In the genomic region with DNA sequence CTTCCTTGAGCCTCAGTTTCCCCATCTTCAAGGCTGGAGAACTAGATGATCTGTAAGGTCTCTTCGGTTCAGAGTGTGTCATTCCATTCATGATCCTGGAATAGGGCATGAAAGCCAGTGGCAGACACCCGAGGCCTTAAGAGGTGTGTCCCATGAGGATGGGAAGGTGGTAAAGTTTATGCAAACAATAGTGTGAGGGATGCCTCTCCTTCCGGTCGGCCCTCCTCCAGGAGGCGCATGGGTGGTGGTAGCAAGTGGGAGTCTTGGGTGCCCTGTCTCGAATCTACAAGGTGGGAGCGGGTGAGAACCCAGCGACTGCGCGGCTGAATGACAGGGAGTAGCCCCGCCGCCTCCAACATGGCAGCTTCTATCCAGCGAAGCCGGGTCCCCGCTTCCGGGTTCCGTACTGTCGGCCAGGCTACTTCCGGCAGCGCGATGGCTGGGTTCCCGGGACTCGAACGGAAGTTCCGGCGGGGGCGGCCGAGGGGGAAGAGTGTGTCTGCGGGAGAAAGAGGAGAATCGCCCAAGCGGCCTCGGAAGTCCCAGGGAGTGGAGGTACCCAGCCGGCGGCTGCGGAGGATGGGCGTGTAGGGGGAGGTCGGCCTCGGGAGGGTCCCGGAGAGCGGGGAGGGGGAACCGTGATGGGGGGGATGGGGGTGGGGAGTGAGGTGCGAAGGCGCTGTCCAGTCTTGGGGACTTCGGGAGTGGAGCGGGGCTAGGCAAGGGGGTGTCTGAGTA, we compare ENCODE assay signal across 8 cellular contexts. TPM values are rescaled to one million over a fixed set of nuclear protein-coding genes. Genes with fewer than 3 reads are reported as not detected.
DNase-seq lines count a peak whose midpoint lies in the region; ATAC-seq and TF ChIP-seq lines count a peak whose summit lies in the region.

A gene (plus strand): TSS at position 450 of the 738 bp plus-strand sequence. CDS start 1,538 bp downstream, outside the sequence.

- TF ChIP-seq CTCF in foreskin fibroblast (IDR thresholded peaks at IDR 0.05; ENCODE audit: low read depth, low read length) = no peak
- TF ChIP-seq CTCF in neural progenitor cell (IDR thresholded peaks at IDR 0.05) = no peak

- H3K4me1 ChIP-seq in SJSA1 (replicated peaks) (peaks cover 27% of the 10 kb centered on the region), neural progenitor cell (peaks cover 3% of the 10 kb centered on the region), stomach smooth muscle (ENCODE audit: control insufficient read depth, insufficient read depth, low read length) (peaks cover 30% of the 10 kb centered on the region)

- H3K4me2 ChIP-seq in neural progenitor cell = peak within 1 kb of the TSS; percentile 100

- H3K9ac ChIP-seq in neural progenitor cell = peak within 1 kb of the TSS; percentile 78
- peak within 1 kb of the TSS; percentile 83 to 85 for H3K9ac ChIP-seq in stomach smooth muscle (ENCODE audit: low read length in 2 of 2)

- H4K20me1 ChIP-seq in neural progenitor cell (ENCODE audit: low read depth) = no peaks in the 10 kb centered on the region

- peak within 1 kb of the TSS; percentile 60 for H3K4me3 ChIP-seq in SJSA1
- peak within 1 kb of the TSS; percentile 79 to 97 for H3K4me3 ChIP-seq in foreskin fibroblast (ENCODE audit: low read depth in 1 of 2, low read length in 2 of 2)
- peak within 1 kb of the TSS; percentile 97 for H3K4me3 ChIP-seq in neural progenitor cell
- peak within 1 kb of the TSS; percentile 69 to 93 for H3K4me3 ChIP-seq in stomach smooth muscle (ENCODE audit: low read length in 2 of 2)

- peak; percentile 74 for ATAC-seq in GM21786 (IDR thresholded peaks at IDR 0.05; ENCODE audit: unreplicated experiment)

- DNase-seq in DMS79 treated with DMSO at 0.1 percent for 48 hours (lab: John Stamatoyannopoulos, UW) (peak; percentile 83), LoVo (ENCODE audit: low spot score) (peak; percentile 91), SJSA1 (ENCODE audit: low read depth in 1 of 2, low spot score in 2 of 2) (peak; percentile 87 to 94), foreskin fibroblast (peak; percentile 90 to 97), neural progenitor cell (ENCODE audit: low spot score) (peak; percentile 92)
- DNase-seq in activated gamma-delta T cell treated with anti-CD3 and anti-CD28 coated beads, Interleukin-2, amount 50 U/mL, for 16 hours (ENCODE audit: low read depth) = peak; percentile 71

- H3K9me3 ChIP-seq in SJSA1 (replicated peaks) (0 out of 2 replicates have a peak, but pooled peaks cover 2% of the 10 kb centered on the region), neural progenitor cell (ENCODE audit: low read depth) (no peaks in the 10 kb centered on the region), stomach smooth muscle (ENCODE audit: control insufficient read depth in 2 of 2, low read length in 2 of 2) (no peaks in the 10 kb centered on the region)

- H3K4me1 Mint-ChIP-seq in neural progenitor cell = peaks cover 15% of the 10 kb centered on the region

- H2AFZ ChIP-seq in neural progenitor cell (replicated peaks) = no peak within 1 kb of the TSS

- H3K4me3 Mint-ChIP-seq in neural progenitor cell = peak within 1 kb of the TSS; percentile 94

- H3K9me3 Mint-ChIP-seq in neural progenitor cell = no peaks in the 10 kb centered on the region

- no peaks in the 10 kb centered on the region for H3K27me3 ChIP-seq in SJSA1 (replicated peaks)
- no peaks in the 10 kb centered on the region for H3K27me3 ChIP-seq in neural progenitor cell
- H3K27me3 ChIP-seq in stomach smooth muscle (ENCODE audit: control insufficient read depth in 1 of 2, insufficient read depth in 2 of 2, low read length in 2 of 2) = no peaks in the 10 kb centered on the region

- H3K36me3 ChIP-seq in SJSA1 = peaks cover 60% of the 10 kb centered on the region
- H3K36me3 ChIP-seq in neural progenitor cell = no peaks in the 10 kb centered on the region
- H3K36me3 ChIP-seq in stomach smooth muscle (ENCODE audit: control insufficient read depth in 2 of 2, insufficient read depth in 2 of 2, low read length in 2 of 2) = peaks cover 15 to 17% of the 10 kb centered on the region in 2 donors

- peak within 1 kb of the TSS; percentile 87 for H3K27ac Mint-ChIP-seq in neural progenitor cell

- peaks cover 22% of the 10 kb centered on the region for H3K79me2 ChIP-seq in neural progenitor cell (ENCODE audit: low read depth)

- H3K36me3 Mint-ChIP-seq in neural progenitor cell = peaks cover 18% of the 10 kb centered on the region

- H3K27ac ChIP-seq in SJSA1 (peak within 1 kb of the TSS; percentile 44), neural progenitor cell (no peak within 1 kb of the TSS), stomach smooth muscle (ENCODE audit: low read length) (peak within 1 kb of the TSS; percentile 46)

- H3K27me3 Mint-ChIP-seq in neural progenitor cell (ENCODE audit: insufficient read depth, low read depth) = no peaks in the 10 kb centered on the region

- H3F3A ChIP-seq in neural progenitor cell (ENCODE audit: low read depth) = peaks cover 26% of the 10 kb centered on the region

RNA-seq across cellular contexts. Expression of the gene that starts here (rescaled TPM):
- total RNA-seq in SJSA1 (2014; rRNA removed; shearing (Covaris generic)) = 42.4 and 46.6 TPM in 2 replicates
- 41.8 and 102 TPM in 2 replicates for total RNA-seq in neural progenitor cell (ENCODE audit: low replicate concordance)
